15 cellular contexts compared by ENCODE assay signal in genomic region chr17:46929413-46929812, GRCh38. TPM values are rescaled to one million over a fixed set of nuclear protein-coding genes. Genes with fewer than 3 reads are reported as not detected.
DNase-seq lines count a peak whose midpoint lies in the region; ATAC-seq and TF ChIP-seq lines count a peak whose summit lies in the region.
"Had no signal": no experiment of that assay in that cellular context is flagged by ENCODE, and none has a peak within 500 bp of the region (broad histone marks: within the 10 kb centered on the region; RNA-seq: fewer than 3 reads in every experiment).

No MANE protein-coding gene starts in this region.

- H3K27me3 Mint-ChIP-seq in natural killer cell (ENCODE audit: low read depth in 2 of 2): no peaks in the 10 kb centered on the region

- intact Hi-C loops in natural killer cell (cut with micrococcal nuclease): no loop called here

- no peak overlapping the region for H3K4me3 Mint-ChIP-seq in natural killer cell

- no peak overlapping the region for H2BK12ac ChIP-seq in trophoblast cell (ENCODE audit: low read length)

- H3K4me1 ChIP-seq in RWPE2 (ENCODE audit: insufficient read depth, poor library complexity, severe bottlenecking) (peaks cover 18% of the 10 kb centered on the region), trophoblast cell (ENCODE audit: control insufficient read depth in 1 of 2, insufficient read depth in 2 of 2, low read length in 2 of 2) (peaks cover 23 to 47% of the 10 kb centered on the region in 2 experiments)

- H3K27ac ChIP-seq in RWPE2 (ENCODE audit: poor library complexity, severe bottlenecking) (peak overlapping the region; percentile 64), trophoblast cell (ENCODE audit: low read depth, low read length) (peak overlapping the region; percentile 98)
- H3K27ac ChIP-seq: lower lobe of right lung, PC-9 had no signal

- no peak overlapping the region for H2BK120ac ChIP-seq in trophoblast cell (ENCODE audit: insufficient read depth, low read length, poor library complexity)

- H2BK5ac ChIP-seq in trophoblast cell (ENCODE audit: low read depth, low read length, poor library complexity): no peak overlapping the region

- H3K9ac ChIP-seq in trophoblast cell (ENCODE audit: low read length): no peak overlapping the region

- no peak overlapping the region for H3K4ac ChIP-seq in trophoblast cell (ENCODE audit: low read depth, low read length)

- DNase-seq in ELR (ENCODE audit: low read depth) (peak; percentile 99), RWPE2 (ENCODE audit: low spot score) (no peak), trophoblast cell (peak; percentile 33 to 42), mucosa of gallbladder (ENCODE audit: low spot score) (no peak), natural killer cell (no peak)
- DNase-seq: Calu3, dorsolateral prefrontal cortex, lower lobe of right lung, NCI-H1092, NCI-H446 treated with DMSO at 0.1 percent for 48 hours, PC-9 had no signal

- peaks cover 60% of the 10 kb centered on the region for H3K36me3 ChIP-seq in RWPE2 (ENCODE audit: low read depth)
- H3K36me3 ChIP-seq in trophoblast cell (ENCODE audit: control insufficient read depth in 1 of 2, insufficient read depth in 2 of 2, low read length in 2 of 2): peaks cover 10 to 17% of the 10 kb centered on the region in 2 experiments

- H3K27me3 ChIP-seq in RWPE2 (ENCODE audit: insufficient read depth, poor library complexity, severe bottlenecking) (no peaks in the 10 kb centered on the region), trophoblast cell (ENCODE audit: insufficient read depth, low read length) (no peaks in the 10 kb centered on the region)
- H3K27me3 ChIP-seq: dorsolateral prefrontal cortex had no signal

- H3K79me2 ChIP-seq in trophoblast cell (ENCODE audit: control insufficient read depth, insufficient read depth, low read length, poor library complexity): peaks cover 18% of the 10 kb centered on the region

- no peak overlapping the region for H4K12ac ChIP-seq in trophoblast cell (ENCODE audit: low read depth, low read length)

- H3K14ac ChIP-seq in trophoblast cell (ENCODE audit: low read length): no peak overlapping the region

- ATAC-seq in RWPE2 (ENCODE audit: low read depth) (peak; percentile 97), esophagus mucosa (peak; percentile 69), GM18861 (IDR thresholded peaks at IDR 0.05; ENCODE audit: unreplicated experiment) (no peak), natural killer cell (no peak)
- ATAC-seq: lower lobe of right lung had no signal

- H3K4me2 ChIP-seq in trophoblast cell (ENCODE audit: low read length): peak overlapping the region; percentile 7
- H3K4me2 ChIP-seq: PC-9 had no signal

- H3K9me3 Mint-ChIP-seq in natural killer cell: no peaks in the 10 kb centered on the region

- H4K91ac ChIP-seq in trophoblast cell (ENCODE audit: low read depth, low read length): no peak overlapping the region

- H3K9me3 ChIP-seq in RWPE2 (ENCODE audit: severe bottlenecking) (no peaks in the 10 kb centered on the region), trophoblast cell (ENCODE audit: insufficient read depth, low read depth, low read length) (no peaks in the 10 kb centered on the region)
- H3K9me3 ChIP-seq: lower lobe of right lung had no signal

- no peak overlapping the region for H2AFZ ChIP-seq in trophoblast cell (ENCODE audit: insufficient read depth, low read length, poor library complexity)
- H2AFZ ChIP-seq: PC-9 had no signal

- H2AK5ac ChIP-seq in trophoblast cell (ENCODE audit: low read length): no peak overlapping the region

- H3K23ac ChIP-seq in trophoblast cell (ENCODE audit: low read length): no peak overlapping the region

- no peak for TF ChIP-seq CTCF in RWPE2 (IDR thresholded peaks at IDR 0.05; ENCODE audit: poor library complexity, severe bottlenecking)
- no peak for TF ChIP-seq CTCF in natural killer cell (IDR thresholded peaks at IDR 0.05)

- peaks cover 24% of the 10 kb centered on the region for H3K36me3 Mint-ChIP-seq in natural killer cell

- peaks cover 49 to 50% of the 10 kb centered on the region in 2 donors for H3K4me1 Mint-ChIP-seq in natural killer cell

- H3K18ac ChIP-seq in trophoblast cell (ENCODE audit: low read length): no peak overlapping the region

- WGBS in trophoblast cell (ENCODE audit: extremely low coverage, insufficient coverage, insufficient read length): no CpG with 5 or more reads among the region's 6 CpGs

- no peak overlapping the region for H3K27ac Mint-ChIP-seq in natural killer cell

- peaks cover 47% of the 10 kb centered on the region for H3K79me1 ChIP-seq in trophoblast cell (ENCODE audit: low read length)

- H3K4me3 ChIP-seq in RWPE2 (ENCODE audit: severe bottlenecking) (no peak overlapping the region), trophoblast cell (ENCODE audit: low read depth, low read length) (no peak overlapping the region)
- H3K4me3 ChIP-seq: dorsolateral prefrontal cortex, lower lobe of right lung, PC-9 had no signal

- H4K8ac ChIP-seq in trophoblast cell (ENCODE audit: low read depth, low read length): no peak overlapping the region

RNA-seq across cellular contexts. Expression of gene GOSR2, which starts 6.5 kb away (rescaled TPM):
- 21.4 TPM for total RNA-seq in esophagus mucosa
- polyA plus RNA-seq in trophoblast cell (2013): 54.2 and 56.7 TPM in 2 replicates
- 47.8 TPM for total RNA-seq in mucosa of gallbladder
- total RNA-seq in natural killer cell: 10 to 100 TPM; 55.7 to 66.7 (median 59.1) TPM

RNA-seq across cellular contexts. Expression of gene RPRML, which starts 49.6 kb away (rescaled TPM):
- total RNA-seq in esophagus mucosa: not detected
- 0.65 and 0.78 TPM in 2 replicates for polyA plus RNA-seq in trophoblast cell (2013)
- total RNA-seq in mucosa of gallbladder: not detected
- not detected for total RNA-seq in natural killer cell
- total RNA-seq: Calu3, HT-29, lower lobe of right lung, PC-9, posterior vena cava had no signal

Comparison
In these comparisons a context has a peak if more than half of its experiments do, and no peak if none do; other contexts are left out.
1. DNase-seq: peak in ELR (single experiment) and trophoblast cell (2 of 2); none in RWPE2 (single experiment), mucosa of gallbladder (single experiment) and natural killer cell (single experiment).
2. ATAC-seq: peak in RWPE2 (single experiment) and esophagus mucosa (single experiment); none in GM18861 (single experiment) and natural killer cell (0 of 3).